ENCODE assay signal across 13 cellular contexts in the genomic region with DNA sequence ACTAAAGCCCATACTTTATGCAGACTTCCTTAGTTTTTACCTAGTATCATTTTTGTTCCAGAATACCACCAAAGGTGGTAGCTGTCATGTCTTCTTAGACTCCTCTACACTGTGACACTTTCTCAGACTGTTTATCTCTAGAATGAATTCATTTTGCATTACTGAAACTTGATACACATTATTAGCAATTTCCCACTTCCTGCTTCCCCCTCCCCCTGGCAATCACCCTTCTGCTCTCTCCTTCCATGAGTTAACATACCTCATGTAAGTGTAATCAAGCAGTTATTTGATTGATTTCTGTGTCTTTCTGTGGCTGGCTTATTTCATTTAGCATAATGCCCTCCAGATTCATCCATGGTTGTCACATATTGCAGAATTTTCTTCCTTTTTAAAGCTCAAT.
DNase-seq lines count a peak whose midpoint lies in the region; ATAC-seq and TF ChIP-seq lines count a peak whose summit lies in the region.
"Had no signal": no experiment of that assay in that cellular context is flagged by ENCODE, and none has a peak within 500 bp of the region (broad histone marks: within the 10 kb centered on the region; RNA-seq: fewer than 3 reads in every experiment).

No MANE protein-coding gene starts in this region.

- no peak overlapping the region for H2BK12ac ChIP-seq in mesenchymal stem cell (ENCODE audit: low read length in 2 of 2)

- CTCF ChIA-PET in activated B cell treated with CpG ODN at 0.5 μM for 24 hours (lab: Charles Lee), result interaction anchor here (0.7 to 4.0 kb wide), 2 partner anchors 205 to 467 kb away, joined by 3 to 13 read pairs; a partner anchor contains a TSS

- H4K8ac ChIP-seq in mesenchymal stem cell (ENCODE audit: low read length), result no peak overlapping the region

- peaks cover 27% of the 10 kb centered on the region for H3K36me3 Mint-ChIP-seq in activated B cell treated with CpG ODN at 0.5 μM for 24 hours (ENCODE audit: low read depth)

- H3K27me3 Mint-ChIP-seq in activated B cell treated with CpG ODN at 0.5 μM for 24 hours, result no peaks in the 10 kb centered on the region

- H3K14ac ChIP-seq in mesenchymal stem cell (ENCODE audit: low read length in 2 of 2), result no peak overlapping the region

- DNase-seq in NCI-H2029 treated with DMSO at 0.1 percent for 48 hours (lab: John Stamatoyannopoulos, UW), result peak; percentile 23
- DNase-seq in NCI-H2029 (lab: John Stamatoyannopoulos, UW), result no peak
- peak; percentile 65 for DNase-seq in HCEC 1CT
- no peak for DNase-seq in activated B cell treated with CpG ODN at 0.5 μM for 24 hours
- DNase-seq in mesenchymal stem cell, result peak; percentile 15
- no peak for DNase-seq in Right ventricle myocardium superior
- no peak for DNase-seq in cerebellum (ENCODE audit: low spot score)
- DNase-seq: activated T-cell treated with anti-CD3 and anti-CD28 coated beads, Interleukin-2, amount 50 U/mL, for 48 hours; caudate nucleus; foreskin melanocyte had no signal

- no peak overlapping the region for H3K4ac ChIP-seq in mesenchymal stem cell (ENCODE audit: low read depth in 1 of 2, low read length in 2 of 2)

- no peak overlapping the region for H3K27ac ChIP-seq in mesenchymal stem cell (ENCODE audit: low read length, poor library complexity, severe bottlenecking)
- H3K27ac ChIP-seq: A549, right atrium auricular region had no signal

- H3K9me3 ChIP-seq in mesenchymal stem cell (ENCODE audit: control insufficient read depth, low read length), result no peaks in the 10 kb centered on the region
- H3K9me3 ChIP-seq: A549, right atrium auricular region had no signal

- no peak overlapping the region for H2AK5ac ChIP-seq in mesenchymal stem cell (ENCODE audit: low read length, severe bottlenecking)

- H3K79me1 ChIP-seq in mesenchymal stem cell (replicated peaks; ENCODE audit: low read length, poor library complexity, severe bottlenecking), result peaks cover 12% of the 10 kb centered on the region

- H3K36me3 ChIP-seq in mesenchymal stem cell (ENCODE audit: control insufficient read depth in 1 of 2, insufficient read depth in 2 of 2, low read depth in 1 of 2, low read length in 2 of 2), result peaks cover 4 to 17% of the 10 kb centered on the region in 2 experiments

- H2BK120ac ChIP-seq in mesenchymal stem cell (ENCODE audit: low read depth, low read length), result no peak overlapping the region

- TF ChIP-seq CTCF in activated B cell treated with CpG ODN at 0.5 μM for 24 hours (IDR thresholded peaks at IDR 0.05), result no peak

- H3K27me3 ChIP-seq in mesenchymal stem cell (ENCODE audit: control insufficient read depth in 1 of 2, insufficient read depth in 1 of 2, low read length in 2 of 2), result no peaks in the 10 kb centered on the region
- H3K27me3 ChIP-seq: right atrium auricular region had no signal

- H3K9me3 Mint-ChIP-seq in activated B cell treated with CpG ODN at 0.5 μM for 24 hours, result no peaks in the 10 kb centered on the region

- H2BK15ac ChIP-seq in mesenchymal stem cell (ENCODE audit: low read depth, poor library complexity, severe bottlenecking), result no peak overlapping the region

- H3K4me2 ChIP-seq in mesenchymal stem cell (ENCODE audit: low read length, poor library complexity, severe bottlenecking), result no peak overlapping the region
- H3K4me2 ChIP-seq: A549 had no signal

- H2BK5ac ChIP-seq in mesenchymal stem cell (ENCODE audit: low read depth, low read length, poor library complexity, severe bottlenecking), result no peak overlapping the region

- peaks cover 17% of the 10 kb centered on the region for H3K4me1 Mint-ChIP-seq in activated B cell treated with CpG ODN at 0.5 μM for 24 hours

- H2AFZ ChIP-seq in mesenchymal stem cell (ENCODE audit: low read depth, low read length), result no peak overlapping the region

- peak overlapping the region; percentile 14 for H3K27ac Mint-ChIP-seq in activated B cell treated with CpG ODN at 0.5 μM for 24 hours

- no peak overlapping the region for H4K91ac ChIP-seq in mesenchymal stem cell (ENCODE audit: low read length)

- POLR2A ChIA-PET in activated B cell treated with CpG ODN at 0.5 μM for 24 hours (lab: Charles Lee), result interaction anchor here (1.0 to 2.2 kb wide), 2 partner anchors 205 to 351 kb away, joined by 4 to 8 read pairs; a partner anchor contains a TSS

- intact Hi-C loops in activated B cell treated with CpG ODN at 0.5 μM for 24 hours (cut with micrococcal nuclease), result loop anchor here (2.0 kb wide), 2 partner anchors 206 to 468 kb away; a partner anchor contains a TSS
- intact Hi-C loops in Right ventricle myocardium superior (cut with DNase I), result no loop called here

- H3K4me3 Mint-ChIP-seq in activated B cell treated with CpG ODN at 0.5 μM for 24 hours, result no peak overlapping the region

- H3K9ac ChIP-seq in mesenchymal stem cell (ENCODE audit: low read length), result no peak overlapping the region

- H3K18ac ChIP-seq in mesenchymal stem cell (ENCODE audit: low read depth in 1 of 2, low read length in 2 of 2), result no peak overlapping the region

- ATAC-seq in activated B cell treated with CpG ODN at 0.5 μM for 24 hours (ENCODE audit: low read depth), result no peak
- no peak for ATAC-seq in Right ventricle myocardium superior (ENCODE audit: poor library complexity)
- ATAC-seq in HG03045 (IDR thresholded peaks at IDR 0.05; ENCODE audit: unreplicated experiment), result no peak
- ATAC-seq: A549 had no signal

- H3K4me3 ChIP-seq in mesenchymal stem cell (ENCODE audit: insufficient read depth in 1 of 2, low read depth in 1 of 2, low read length in 2 of 2), result no peak overlapping the region
- H3K4me3 ChIP-seq: A549, right atrium auricular region had no signal

- no peaks in the 10 kb centered on the region for H3K4me1 ChIP-seq in mesenchymal stem cell (ENCODE audit: control insufficient read depth, insufficient read depth, low read depth, low read length)
- H3K4me1 ChIP-seq: A549 had no signal

- H3K23ac ChIP-seq in mesenchymal stem cell (ENCODE audit: low read length in 2 of 2), result no peak overlapping the region

Comparison
In these comparisons a context has a peak if more than half of its experiments do, and no peak if none do; other contexts are left out.
1. DNase-seq: peak in NCI-H2029 treated with DMSO at 0.1 percent for 48 hours (single experiment), HCEC 1CT (single experiment) and mesenchymal stem cell (single experiment); none in NCI-H2029 (single experiment), activated B cell treated with CpG ODN at 0.5 μM for 24 hours (single experiment), Right ventricle myocardium superior (single experiment) and cerebellum (single experiment).